ENCODE assay signal across 26 cellular contexts in genomic region chr2:70565039-70565731, GRCh38. TPM values are rescaled to one million over a fixed set of nuclear protein-coding genes. Genes with fewer than 3 reads are reported as not detected.
DNase-seq lines count a peak whose midpoint lies in the region; ATAC-seq and TF ChIP-seq lines count a peak whose summit lies in the region.
"Had no signal": no experiment of that assay in that cellular context is flagged by ENCODE, and none has a peak within 500 bp of the region (broad histone marks: within the 10 kb centered on the region; RNA-seq: fewer than 3 reads in every experiment).

No MANE protein-coding gene starts in this region.

- no peak overlapping the region for H3K4ac ChIP-seq in H9 (ENCODE audit: low read depth, low read length)

- peaks cover 4% of the 10 kb centered on the region for H3K4me1 Mint-ChIP-seq in GM23338
- H3K4me1 Mint-ChIP-seq in H9: peaks cover 4 to 8% of the 10 kb centered on the region in 2 experiments
- H3K4me1 Mint-ChIP-seq: mesothelial cell of epicardium; natural killer cell; stimulated activated memory B cell treated with anti-CD40 and anti-IgM and Interleukin-4, amounts not matched to agents 10 μg/mL and 1 μg/mL and 100 μg/mL, for 72 hours had no signal

- H4K8ac ChIP-seq in H9 (replicated peaks; ENCODE audit: insufficient read length, low read depth, low read length): no peak overlapping the region

- H2BK5ac ChIP-seq in H9 (ENCODE audit: insufficient read length, low read length): no peak overlapping the region

- H3T11ph ChIP-seq in H9 (ENCODE audit: low read length): no peak overlapping the region

- no peaks in the 10 kb centered on the region for H3K79me1 ChIP-seq in H9 (ENCODE audit: insufficient read depth, low read depth, low read length, poor library complexity, severe bottlenecking)

- WGBS in H9 (ENCODE audit: extremely low coverage, insufficient read length, low lambda C conversion rate): no CpG with 5 or more reads among the region's 9 CpGs

- H4K5ac ChIP-seq in H9 (ENCODE audit: insufficient read length, low read depth, low read length): no peak overlapping the region

- H3K4me1 ChIP-seq in GM23338 (ENCODE audit: insufficient read depth) (no peaks in the 10 kb centered on the region), H9 (ENCODE audit: insufficient read depth, low read length) (no peaks in the 10 kb centered on the region)
- H3K4me1 ChIP-seq: BLaER1, colonic mucosa, uterus had no signal

- H2BK12ac ChIP-seq in H9 (ENCODE audit: insufficient read length, low read depth, low read length): no peak overlapping the region

- no peaks in the 10 kb centered on the region for H3K36me3 ChIP-seq in GM23338 (ENCODE audit: insufficient read depth)
- H3K36me3 ChIP-seq: BLaER1, colonic mucosa, thoracic aorta, uterus had no signal

- H3K4me3 ChIP-seq in GM23338: no peak overlapping the region
- H3K4me3 ChIP-seq: BLaER1, colonic mucosa, SK-N-MC, thoracic aorta, uterus had no signal

- H4K20me1 ChIP-seq in GM23338 (replicated peaks; ENCODE audit: insufficient read depth) (no peaks in the 10 kb centered on the region), H9 (ENCODE audit: control insufficient read depth, insufficient read depth, insufficient read length) (no peaks in the 10 kb centered on the region)
- H4K20me1 ChIP-seq: BLaER1 had no signal

- H3K4me2 ChIP-seq in GM23338 (no peak overlapping the region), H9 (ENCODE audit: insufficient read depth, insufficient read length, low read length) (no peak overlapping the region)
- H3K4me2 ChIP-seq: BLaER1 had no signal

- H4K91ac ChIP-seq in H9 (ENCODE audit: insufficient read length, low read depth, low read length): no peak overlapping the region

- H3K27ac ChIP-seq in GM23338 (ENCODE audit: low read depth) (no peak overlapping the region), caudate nucleus (ENCODE audit: low read depth, low read length) (peak overlapping the region; percentile 99), H9 (ENCODE audit: insufficient read length, low read depth, low read length) (no peak overlapping the region)
- H3K27ac ChIP-seq: BLaER1, colonic mucosa, SK-N-MC, thoracic aorta, uterus had no signal

- H3K56ac ChIP-seq in H9 (ENCODE audit: insufficient read length, low read depth, low read length): no peak overlapping the region

- H3K23ac ChIP-seq in H9 (ENCODE audit: insufficient read length, low read depth, low read length): no peak overlapping the region

- no peak overlapping the region for H3K4me3 Mint-ChIP-seq in GM23338
- H3K4me3 Mint-ChIP-seq in H9: no peak overlapping the region
- H3K4me3 Mint-ChIP-seq: activated T-cell treated with anti-CD3 and anti-CD28 coated beads, Interleukin-2, amount 50 U/mL, for 4 hours; mesothelial cell of epicardium; natural killer cell; stimulated activated memory B cell treated with anti-CD40 and anti-IgM and Interleukin-4, amounts not matched to agents 10 μg/mL and 1 μg/mL and 100 μg/mL, for 72 hours; T-helper 1 cell treated with Interleukin-12 subunit alpha and Interleukin-12 subunit beta and Interleukin-4 antibody, amounts not matched to agents 30 μg/mL and 1 μg/mL, for 36 hours had no signal

- H3K27me3 Mint-ChIP-seq in GM23338 (ENCODE audit: insufficient read depth, low read depth, poor library complexity) (no peaks in the 10 kb centered on the region), H9 (ENCODE audit: low read depth) (no peaks in the 10 kb centered on the region)

- H3K9me3 Mint-ChIP-seq in GM23338: no peaks in the 10 kb centered on the region
- no peaks in the 10 kb centered on the region for H3K9me3 Mint-ChIP-seq in H9
- H3K9me3 Mint-ChIP-seq: activated T-cell treated with anti-CD3 and anti-CD28 coated beads, Interleukin-2, amount 50 U/mL, for 4 hours; mesothelial cell of epicardium; natural killer cell; stimulated activated memory B cell treated with anti-CD40 and anti-IgM and Interleukin-4, amounts not matched to agents 10 μg/mL and 1 μg/mL and 100 μg/mL, for 72 hours; T-helper 1 cell treated with Interleukin-12 subunit alpha and Interleukin-12 subunit beta and Interleukin-4 antibody, amounts not matched to agents 30 μg/mL and 1 μg/mL, for 36 hours had no signal

- H3K9me3 ChIP-seq in H9 (ENCODE audit: control insufficient read depth, low read depth, low read length): no peaks in the 10 kb centered on the region
- H3K9me3 ChIP-seq: BLaER1, Caco-2, colonic mucosa, thoracic aorta, uterus had no signal

- H2AK5ac ChIP-seq in H9 (ENCODE audit: insufficient read length, low read length): no peak overlapping the region

- H3K27ac Mint-ChIP-seq in GM23338 (no peak overlapping the region), H9 (no peak overlapping the region)
- H3K27ac Mint-ChIP-seq: mesothelial cell of epicardium; natural killer cell; stimulated activated memory B cell treated with anti-CD40 and anti-IgM and Interleukin-4, amounts not matched to agents 10 μg/mL and 1 μg/mL and 100 μg/mL, for 72 hours; T-helper 1 cell treated with Interleukin-12 subunit alpha and Interleukin-12 subunit beta and Interleukin-4 antibody, amounts not matched to agents 30 μg/mL and 1 μg/mL, for 36 hours had no signal

- intact Hi-C loops in cardiac septum (cut with DNase I): no loop called here

- no peaks in the 10 kb centered on the region for H3F3A ChIP-seq in GM23338 (replicated peaks; ENCODE audit: low read depth)

- H2BK120ac ChIP-seq in H9 (ENCODE audit: low read depth, low read length, poor library complexity, severe bottlenecking): no peak overlapping the region

- H3K14ac ChIP-seq in H9 (ENCODE audit: insufficient read depth, low read length): no peak overlapping the region

- peak overlapping the region; percentile 25; the same call in 1 of the 2 replicates for H2AFZ ChIP-seq in GM23338
- no peak overlapping the region for H2AFZ ChIP-seq in H9 (ENCODE audit: low read length)

- no peak overlapping the region for H2BK20ac ChIP-seq in H9 (ENCODE audit: low read depth, low read length, poor library complexity, severe bottlenecking)

- no peaks in the 10 kb centered on the region for H3K27me3 ChIP-seq in GM23338 (ENCODE audit: insufficient read depth)
- H3K27me3 ChIP-seq in H9 (ENCODE audit: insufficient read depth, low read length): no peaks in the 10 kb centered on the region
- H3K27me3 ChIP-seq: BLaER1, colonic mucosa, uterus had no signal

- H3K79me2 ChIP-seq in GM23338 (replicated peaks; ENCODE audit: insufficient read depth) (no peaks in the 10 kb centered on the region), H9 (ENCODE audit: insufficient read depth, low read length) (no peaks in the 10 kb centered on the region)

- H3K18ac ChIP-seq in H9 (ENCODE audit: insufficient read length, low read depth, low read length): no peak overlapping the region

- no peak for TF ChIP-seq CTCF in GM23338 (conservative IDR thresholded peaks at IDR 0.05; ENCODE audit: low read depth in 2 of 2)
- no peak for TF ChIP-seq CTCF in H9 (conservative IDR thresholded peaks at IDR 0.05)

- DNase-seq in GM23338 (ENCODE audit: low spot score) (no peak), caudate nucleus (lab: John Stamatoyannopoulos, UW) (peak in 55 of 61 donors; percentile 20 to 90 (median 69)), hypothalamus (lab: John Stamatoyannopoulos, UW) (peak in 36 of 51 donors; percentile 17 to 90 (median 68)), pons (ENCODE audit: low spot score) (peak; percentile 96), NCI-H345 (lab: John Stamatoyannopoulos, UW) (no peak), H9 (no peak), cardiac septum (ENCODE audit: low spot score) (no peak)
- no peak for DNase-seq in stimulated activated CD4-positive, alpha-beta T cell treated with anti-CD3 and anti-CD28 coated beads, Interleukin-4, amount 100 ng/mL, for 4 hours
- DNase-seq: activated CD4-positive, alpha-beta T cell treated with anti-CD3 and anti-CD28 coated beads for 48 hours; activated T-cell treated with anti-CD3 and anti-CD28 coated beads, Interleukin-2, amount 50 U/mL, for 4 hours; Caco-2; colonic mucosa; IMR-90; natural killer cell; NCI-H1092; NCI-H187; NCI-H69; RPMI8226; uterus had no signal

- no peak for ATAC-seq in GM23338
- ATAC-seq: activated T-cell treated with anti-CD3 and anti-CD28 coated beads, Interleukin-2, amount 50 U/mL, for 4 hours; HCT116; natural killer cell; stimulated activated memory B cell treated with anti-CD40 and anti-IgM and Interleukin-4, amounts not matched to agents 10 μg/mL and 1 μg/mL and 100 μg/mL, for 72 hours had no signal

- H2BK15ac ChIP-seq in H9 (ENCODE audit: low read depth, low read length): no peak overlapping the region

- H3K23me2 ChIP-seq in H9 (ENCODE audit: insufficient read length, low read depth, low read length, poor library complexity, severe bottlenecking): no peaks in the 10 kb centered on the region

- H3K9ac ChIP-seq in H9 (ENCODE audit: extremely low read depth, insufficient read length, low read length): no peak overlapping the region
- H3K9ac ChIP-seq: BLaER1 had no signal

- H3K9me2 ChIP-seq in GM23338 (ENCODE audit: insufficient read depth): 0 out of 2 replicates have a peak, but pooled peaks cover 5% of the 10 kb centered on the region

- H3K36me3 Mint-ChIP-seq in GM23338 (ENCODE audit: low read depth): no peaks in the 10 kb centered on the region
- H3K36me3 Mint-ChIP-seq in H9 (ENCODE audit: insufficient read depth in 1 of 3, low read depth in 3 of 3): no peaks in the 10 kb centered on the region
- H3K36me3 Mint-ChIP-seq: mesothelial cell of epicardium; natural killer cell; stimulated activated memory B cell treated with anti-CD40 and anti-IgM and Interleukin-4, amounts not matched to agents 10 μg/mL and 1 μg/mL and 100 μg/mL, for 72 hours had no signal

TF ChIP-seq in GM23338, 12 proteins besides CTCF, POLR2A, EP300 and RAD21 (continues in another document):
- TF ChIP-seq JUNB (IDR thresholded peaks at IDR 0.05; ENCODE audit: unreplicated experiment) (no peak), EZH2 (IDR thresholded peaks at IDR 0.05; ENCODE audit: low read depth, unreplicated experiment) (no peak), STAT1 (IDR thresholded peaks at IDR 0.05; ENCODE audit: unreplicated experiment) (no peak), POLR2AphosphoS5 (IDR thresholded peaks at IDR 0.05; ENCODE audit: low read depth) (no peak), EZH2phosphoT487 (IDR thresholded peaks at IDR 0.05; ENCODE audit: unreplicated experiment) (no peak)

RNA-seq across cellular contexts. Expression of gene TGFA, which starts 11.6 kb away (rescaled TPM):
- total RNA-seq in GM23338 (2014; rRNA removed; shearing (Covaris generic)): 2.6 and 6.5 TPM in 2 replicates
- 1.1 and 1.4 TPM in 2 replicates for polyA plus RNA-seq in GM23338 (2016; fragmentation: Nextera tagmentation; extraction: Ambion mirVana)
- total RNA-seq in H9 (2021) (2.5 and 3.3 TPM in 2 replicates), cardiac septum (0.73 TPM)
- total RNA-seq: IMR-90 had no signal
- polyA plus RNA-seq: IMR-90 had no signal

Comparison
In these comparisons a context has a peak if more than half of its experiments do, and no peak if none do; other contexts are left out.
1. DNase-seq: peak in caudate nucleus (55 of 61), hypothalamus (36 of 51) and pons (single experiment); none in GM23338 (single experiment), stimulated activated CD4-positive, alpha-beta T cell treated with anti-CD3 and anti-CD28 coated beads, Interleukin-4, amount 100 ng/mL, for 4 hours (0 of 2), NCI-H345 (single experiment), H9 (single experiment) and cardiac septum (single experiment).